11 cellular contexts compared by ENCODE assay signal in the genomic region with DNA sequence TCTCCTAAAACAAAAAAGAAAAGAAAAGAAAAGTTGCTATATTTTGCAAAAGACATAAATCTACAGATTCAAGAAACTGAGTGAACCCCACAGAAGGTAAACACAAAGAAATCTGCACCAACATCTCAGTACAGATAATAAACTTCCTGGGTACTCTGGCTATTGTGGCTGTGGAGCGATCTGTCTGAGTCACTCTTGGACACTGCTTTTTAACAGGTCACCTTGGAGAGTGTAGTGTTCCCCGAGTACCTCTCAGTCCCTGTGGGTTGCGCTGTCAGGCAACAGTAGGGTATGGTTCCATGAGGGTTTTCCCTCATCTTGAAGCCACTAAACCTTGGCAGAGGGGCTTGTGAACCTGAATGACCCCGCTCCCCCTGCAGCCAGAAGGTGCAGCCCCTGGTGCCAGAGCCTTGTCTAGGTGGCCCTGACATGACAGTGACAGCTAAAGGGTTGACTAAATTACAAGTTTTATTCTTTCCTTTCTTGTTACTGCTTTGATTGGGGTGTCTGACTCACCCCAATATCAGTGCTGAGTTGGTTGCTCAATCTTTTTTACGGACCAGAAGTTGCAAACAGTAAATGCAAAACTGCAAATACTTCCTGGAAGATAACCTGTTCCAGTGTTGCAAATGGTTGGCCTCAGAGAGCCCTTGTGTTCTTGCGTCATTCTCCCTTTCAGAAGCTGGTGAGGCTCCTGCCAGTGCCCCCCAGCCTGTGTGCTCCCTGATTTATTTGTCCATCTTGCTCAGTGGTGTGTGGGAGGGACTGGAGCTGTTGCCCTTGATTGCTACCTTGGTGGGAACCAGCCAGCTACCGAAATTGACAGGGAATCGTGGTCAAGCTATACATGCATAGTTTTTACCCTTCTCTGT. TPM values are rescaled to one million over a fixed set of nuclear protein-coding genes. Genes with fewer than 3 reads are reported as not detected.
DNase-seq lines count a peak whose midpoint lies in the region; ATAC-seq and TF ChIP-seq lines count a peak whose summit lies in the region.
"Had no signal": no experiment of that assay in that cellular context is flagged by ENCODE, and none has a peak within 500 bp of the region (broad histone marks: within the 10 kb centered on the region; RNA-seq: fewer than 3 reads in every experiment).

No MANE protein-coding gene starts in this region.

- H3K9ac ChIP-seq in HCT116 (ENCODE audit: low read length) (no peak overlapping the region), parathyroid adenoma (no peak overlapping the region)

- peaks cover 3% of the 10 kb centered on the region for H3K79me2 ChIP-seq in HCT116 (ENCODE audit: insufficient read depth, low read length)
- H3K79me2 ChIP-seq in OCI-LY7 (ENCODE audit: insufficient read depth, low read depth, low read length), result no peaks in the 10 kb centered on the region
- peaks cover 81% of the 10 kb centered on the region for H3K79me2 ChIP-seq in parathyroid adenoma

- no peak overlapping the region for H3K27ac ChIP-seq in HCT116 (ENCODE audit: low read depth, low read length)
- no peak overlapping the region for H3K27ac ChIP-seq in OCI-LY7 (ENCODE audit: low read depth, low read length, poor library complexity, severe bottlenecking)
- no peak overlapping the region for H3K27ac ChIP-seq in parathyroid adenoma
- H3K27ac ChIP-seq: testis had no signal

- H3K27me3 Mint-ChIP-seq in activated T-helper 2 cell treated with anti-CD3 and anti-CD28 coated beads, Interferon-gamma antibody, Interleukin-2, Interleukin-4, amounts not matched to agents 10 μg/mL and 5 μg/mL and 100 μg/mL, durations not matched to agents 14 hours and 24 hours and 36 hours (ENCODE audit: low read depth), result no peaks in the 10 kb centered on the region

- intact Hi-C loops in HCT116 (cut with micrococcal nuclease), result no loop called here
- intact Hi-C loops in OCI-LY7 (cut with micrococcal nuclease; ENCODE audit: unreplicated experiment), result no loop called here
- intact Hi-C loops in activated T-helper 2 cell treated with anti-CD3 and anti-CD28 coated beads, Interferon-gamma antibody, Interleukin-2, Interleukin-4, amounts not matched to agents 10 μg/mL and 5 μg/mL and 100 μg/mL, durations not matched to agents 14 hours and 24 hours and 36 hours (cut with micrococcal nuclease), result no loop called here

- H3K36me3 Mint-ChIP-seq in activated T-helper 2 cell treated with anti-CD3 and anti-CD28 coated beads, Interferon-gamma antibody, Interleukin-2, Interleukin-4, amounts not matched to agents 10 μg/mL and 5 μg/mL and 100 μg/mL, durations not matched to agents 14 hours and 24 hours and 36 hours (ENCODE audit: low read depth), result peaks cover 6% of the 10 kb centered on the region

- H4K20me1 ChIP-seq in HCT116 (ENCODE audit: insufficient read depth) (no peaks in the 10 kb centered on the region), OCI-LY7 (ENCODE audit: insufficient read depth, low read length) (no peaks in the 10 kb centered on the region)

- H3K4me1 Mint-ChIP-seq in activated T-helper 2 cell treated with anti-CD3 and anti-CD28 coated beads, Interferon-gamma antibody, Interleukin-2, Interleukin-4, amounts not matched to agents 10 μg/mL and 5 μg/mL and 100 μg/mL, durations not matched to agents 14 hours and 24 hours and 36 hours (ENCODE audit: low read depth), result peaks cover 7% of the 10 kb centered on the region

- H3K36me3 ChIP-seq in HCT116 (ENCODE audit: control insufficient read depth in 1 of 2, insufficient read depth in 2 of 2, low read length in 2 of 2), result no peaks in the 10 kb centered on the region
- H3K36me3 ChIP-seq in OCI-LY7 (ENCODE audit: insufficient read depth, low read length), result no peaks in the 10 kb centered on the region
- no peaks in the 10 kb centered on the region for H3K36me3 ChIP-seq in parathyroid adenoma (ENCODE audit: control insufficient read depth, insufficient read depth, low read length)
- H3K36me3 ChIP-seq: HAP-1 had no signal

- POLR2A ChIA-PET in HCT116 (lab: Charles Lee), result no interaction called here
- POLR2A ChIA-PET in OCI-LY7 (lab: Charles Lee), result interaction anchor here (0.8 kb wide), 1 partner anchor 8 kb away, joined by 3 read pairs; no protein-coding TSS in a partner anchor

- H3K4me1 ChIP-seq in HCT116 (ENCODE audit: control insufficient read depth in 1 of 2, insufficient read depth in 2 of 2, low read length in 2 of 2) (peaks cover 12 to 25% of the 10 kb centered on the region in 2 experiments), OCI-LY7 (ENCODE audit: insufficient read depth, low read length, poor library complexity, severe bottlenecking) (peaks cover 6% of the 10 kb centered on the region), parathyroid adenoma (peaks cover 12% of the 10 kb centered on the region)
- H3K4me1 ChIP-seq: HAP-1 had no signal

- no peak overlapping the region for H3K4me3 ChIP-seq in HCT116 (replicated peaks in 1 of 2; ENCODE audit: low read depth in 1 of 2, low read length in 2 of 2)
- no peak overlapping the region for H3K4me3 ChIP-seq in OCI-LY7 (ENCODE audit: low read depth, low read length, poor library complexity, severe bottlenecking)
- H3K4me3 ChIP-seq in fibroblast of villous mesenchyme (ENCODE audit: low read depth, low read length), result no peak overlapping the region
- no peak overlapping the region for H3K4me3 ChIP-seq in parathyroid adenoma (ENCODE audit: low read depth, low read length)
- H3K4me3 ChIP-seq: HAP-1, testis had no signal

- H2AFZ ChIP-seq in HCT116 (ENCODE audit: low read depth, low read length, poor library complexity, severe bottlenecking) (no peak overlapping the region), OCI-LY7 (ENCODE audit: low read length) (no peak overlapping the region), parathyroid adenoma (no peak overlapping the region)

- ATAC-seq in HCT116, result peak; percentile 42; the same call in 1 of the 2 replicates
- ATAC-seq in GM21528 (IDR thresholded peaks at IDR 0.05; ENCODE audit: low FRiP score, unreplicated experiment), result no peak

- no peak overlapping the region for H3K4me2 ChIP-seq in HCT116 (ENCODE audit: low read length)
- peak overlapping the region; percentile 20; the same call in 1 of the 2 replicates for H3K4me2 ChIP-seq in OCI-LY7 (ENCODE audit: low read length)
- H3K4me2 ChIP-seq in parathyroid adenoma (ENCODE audit: low read length), result peak overlapping the region; percentile 4

- CTCF ChIA-PET in HCT116 (lab: Charles Lee) (no interaction called here), OCI-LY7 (lab: Charles Lee; ENCODE audit: unreplicated experiment) (no interaction called here)

- DNase-seq in HCT116 (ENCODE audit: low read depth, low spot score) (no peak), OCI-LY7 (ENCODE audit: low spot score) (no peak), fibroblast of villous mesenchyme (ENCODE audit: low read depth) (peak; percentile 94), NCI-H82 (lab: John Stamatoyannopoulos, UW) (no peak)
- DNase-seq in activated T-helper 2 cell treated with anti-CD3 and anti-CD28 coated beads, Interferon-gamma antibody, Interleukin-2, Interleukin-4, amounts not matched to agents 10 μg/mL and 5 μg/mL and 100 μg/mL, durations not matched to agents 14 hours and 24 hours and 36 hours (ENCODE audit: low spot score), result no peak
- DNase-seq in stimulated activated CD4-positive, alpha-beta T cell treated with anti-CD3 and anti-CD28 coated beads, Interleukin-4, amount 100 ng/mL, for 1 hour, result no peak
- DNase-seq: anterior cingulate cortex, testis had no signal

- H3K9me3 Mint-ChIP-seq in activated T-helper 2 cell treated with anti-CD3 and anti-CD28 coated beads, Interferon-gamma antibody, Interleukin-2, Interleukin-4, amounts not matched to agents 10 μg/mL and 5 μg/mL and 100 μg/mL, durations not matched to agents 14 hours and 24 hours and 36 hours, result no peaks in the 10 kb centered on the region

- H3K27ac Mint-ChIP-seq in activated T-helper 2 cell treated with anti-CD3 and anti-CD28 coated beads, Interferon-gamma antibody, Interleukin-2, Interleukin-4, amounts not matched to agents 10 μg/mL and 5 μg/mL and 100 μg/mL, durations not matched to agents 14 hours and 24 hours and 36 hours, result no peak overlapping the region

- BruUV-seq in HCT116 (replicated peaks; lab: Mats Ljungman, UMichigan), result no TSS peak
- BruUV-seq in OCI-LY7 (replicated peaks; lab: Mats Ljungman, UMichigan), result no TSS peak

- H3K9me2 ChIP-seq in HCT116 (ENCODE audit: insufficient read depth) (no peaks in the 10 kb centered on the region), OCI-LY7 (ENCODE audit: insufficient read depth, low read length) (no peaks in the 10 kb centered on the region)

- H3K9me3 ChIP-seq in HCT116 (ENCODE audit: control insufficient read depth in 1 of 2, insufficient read depth in 1 of 2, low read depth in 1 of 2, low read length in 2 of 2), result no peaks in the 10 kb centered on the region
- H3K9me3 ChIP-seq in OCI-LY7 (ENCODE audit: low read length), result no peaks in the 10 kb centered on the region
- no peaks in the 10 kb centered on the region for H3K9me3 ChIP-seq in parathyroid adenoma (ENCODE audit: control insufficient read depth, low read length)
- H3K9me3 ChIP-seq: HAP-1, testis had no signal

- TF ChIP-seq POLR2A in HCT116 (IDR thresholded peaks at IDR 0.05; ENCODE audit: borderline replicate concordance, extremely low read depth, insufficient read depth, insufficient read length), result no peak

- no peak overlapping the region for H3K4me3 Mint-ChIP-seq in activated T-helper 2 cell treated with anti-CD3 and anti-CD28 coated beads, Interferon-gamma antibody, Interleukin-2, Interleukin-4, amounts not matched to agents 10 μg/mL and 5 μg/mL and 100 μg/mL, durations not matched to agents 14 hours and 24 hours and 36 hours (ENCODE audit: low read depth)

- TF ChIP-seq CTCF in HCT116 (IDR thresholded peaks at IDR 0.05 in 2 of 3, conservative IDR thresholded peaks at IDR 0.05 in 1 of 3; ENCODE audit: borderline replicate concordance in 1 of 3, insufficient read depth in 1 of 3, low read depth in 2 of 3, low read length in 2 of 3) (no peak), OCI-LY7 (conservative IDR thresholded peaks at IDR 0.05; ENCODE audit: low read length) (no peak), fibroblast of villous mesenchyme (IDR thresholded peaks at IDR 0.05; ENCODE audit: insufficient read depth, low read depth, low read length) (peak; percentile 13), parathyroid adenoma (IDR thresholded peaks at IDR 0.05) (no peak)

- RAD21 ChIA-PET in HCT116 (lab: Charles Lee; ENCODE audit: low non-redundant PET in 1 of 2, low total read pairs in 2 of 2, uncharacterized antibody in 2 of 2, unreplicated experiment in 2 of 2), result no interaction called here

- H3K27me3 ChIP-seq in HCT116 (ENCODE audit: insufficient read depth, low read length) (no peaks in the 10 kb centered on the region), parathyroid adenoma (ENCODE audit: control insufficient read depth, insufficient read depth, low read length) (no peaks in the 10 kb centered on the region)
- H3K27me3 ChIP-seq: testis had no signal

- no peak for TF ChIP-seq RAD21 in HCT116 (IDR thresholded peaks at IDR 0.05; ENCODE audit: low read depth)

RNA-seq across cellular contexts. Expression of gene POR, which starts 30.6 kb away (rescaled TPM):
- total RNA-seq in HCT116 (2021; ENCODE audit: unreplicated experiment), result 120 TPM
- polyA plus RNA-seq in HCT116 (2012), result 90.7 and 111 TPM in 2 replicates
- 30.8 and 41.5 TPM in 2 replicates for total RNA-seq in OCI-LY7 (2014; rRNA removed; shearing (Covaris generic))
- 38.3 and 45.2 TPM in 2 replicates for total RNA-seq in OCI-LY7 (2022)
- total RNA-seq in fibroblast of villous mesenchyme, result 77.0 and 90.7 TPM in 2 replicates
- total RNA-seq in activated T-helper 2 cell treated with anti-CD3 and anti-CD28 coated beads, Interferon-gamma antibody, Interleukin-2, Interleukin-4, amounts not matched to agents 10 μg/mL and 5 μg/mL and 100 μg/mL, durations not matched to agents 14 hours and 24 hours and 36 hours, result 105 and 106 TPM in 2 replicates

RNA-seq across cellular contexts. Expression of gene TMEM120A, which starts 48.9 kb away (rescaled TPM):
- total RNA-seq in HCT116 (2021; ENCODE audit: unreplicated experiment) (25.9 TPM), OCI-LY7 (2022) (22.1 and 23.0 TPM in 2 replicates), fibroblast of villous mesenchyme (18.4 and 30.2 TPM in 2 replicates)
- polyA plus RNA-seq in HCT116 (2012), result 38.7 and 46.3 TPM in 2 replicates
- 12.4 and 18.1 TPM in 2 replicates for total RNA-seq in OCI-LY7 (2014; rRNA removed; shearing (Covaris generic))
- 62.4 and 63.7 TPM in 2 replicates for total RNA-seq in activated T-helper 2 cell treated with anti-CD3 and anti-CD28 coated beads, Interferon-gamma antibody, Interleukin-2, Interleukin-4, amounts not matched to agents 10 μg/mL and 5 μg/mL and 100 μg/mL, durations not matched to agents 14 hours and 24 hours and 36 hours
